In the genomic region with DNA sequence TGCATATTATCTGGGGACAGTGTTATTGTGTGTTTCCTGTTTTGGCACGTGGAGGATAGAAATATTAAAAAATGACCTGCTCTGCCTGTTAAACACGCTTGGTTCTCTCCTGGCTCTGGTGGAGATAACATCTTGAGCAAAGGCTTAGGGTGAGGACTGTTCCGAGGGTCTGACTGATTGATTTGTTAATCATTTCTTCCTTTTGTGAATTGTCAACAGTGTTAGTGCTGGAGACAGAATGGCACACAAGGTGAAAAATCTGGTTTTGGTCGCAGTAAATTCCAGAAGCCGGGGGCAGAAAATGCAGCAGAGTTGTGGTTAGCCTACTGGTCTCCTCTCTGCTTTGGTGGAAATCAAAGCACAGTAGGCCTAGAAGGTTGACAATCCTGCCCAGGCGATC, we compare ENCODE assay signal across 21 cellular contexts.
A peak's percentile ranks its signal among the peaks of the same experiment; 100 is the strongest.
DNase-seq lines count a peak whose midpoint lies in the region; ATAC-seq, FAIRE-seq and TF ChIP-seq lines count a peak whose summit lies in the region.
"Had no signal": no experiment of that assay in that cellular context is flagged by ENCODE, and none has a peak within 500 bp of the region (broad histone marks: within the 10 kb centered on the region; RNA-seq: fewer than 3 reads in every experiment).

No MANE protein-coding gene starts in this region.

- intact Hi-C loops in HepG2 (cut with micrococcal nuclease; ENCODE audit: unreplicated experiment) (no loop called here), right lobe of liver (cut with DNase I) (no loop called here)

- no peak overlapping the region for H3K9ac ChIP-seq in HepG2 (ENCODE audit: insufficient read depth, low read depth, low read length)

- H3K27me3 Mint-ChIP-seq in nephron (ENCODE audit: low read depth), result no peaks in the 10 kb centered on the region

- no peaks in the 10 kb centered on the region for H4K20me1 ChIP-seq in HepG2 (ENCODE audit: insufficient read depth, low read length)

- peak overlapping the region; percentile 62 for H2AFZ ChIP-seq in HepG2 (ENCODE audit: low read length)
- H2AFZ ChIP-seq: PC-9 had no signal

- TF ChIP-seq EP300 in HepG2 (IDR thresholded peaks at IDR 0.05; ENCODE audit: low read depth in 2 of 2, low read length in 2 of 2) (no peak), HepG2 (CRISPR knock-in tag; IDR thresholded peaks at IDR 0.05; ENCODE audit: borderline replicate concordance) (no peak)

- H3K36me3 ChIP-seq in HepG2 (replicated peaks in 1 of 2; ENCODE audit: control insufficient read depth in 1 of 2, insufficient read depth in 2 of 2, low read length in 2 of 2), result no peaks in the 10 kb centered on the region
- H3K36me3 ChIP-seq in right lobe of liver, result no peaks in the 10 kb centered on the region
- H3K36me3 ChIP-seq: MG63 had no signal

- peaks cover 57% of the 10 kb centered on the region for H3K4me1 ChIP-seq in HepG2 (ENCODE audit: insufficient read depth, low read length)
- no peaks in the 10 kb centered on the region for H3K4me1 ChIP-seq in right lobe of liver

- H3K4me1 Mint-ChIP-seq in nephron, result peaks cover 13% of the 10 kb centered on the region

- no peak for TF ChIP-seq POLR2A in HepG2 (IDR thresholded peaks at IDR 0.05; ENCODE audit: insufficient read depth in 1 of 2, low read depth in 2 of 2, low read length in 2 of 2)
- no peak for TF ChIP-seq POLR2A in right lobe of liver (IDR thresholded peaks at IDR 0.05)

- H3K36me3 Mint-ChIP-seq in nephron (ENCODE audit: low read depth), result no peaks in the 10 kb centered on the region

- peaks cover 4% of the 10 kb centered on the region for H3K9me3 Mint-ChIP-seq in nephron
- H3K9me3 Mint-ChIP-seq: CD4-positive, alpha-beta T cell had no signal

- FAIRE-seq in HepG2 (lab: Jason Lieb, UNC), result no peak
- FAIRE-seq: GM12891, H54 had no signal

- BruUV-seq in HepG2 (replicated peaks; lab: Mats Ljungman, UMichigan), result no TSS peak

- in situ Hi-C loops in HepG2 (cut with HindIII; ENCODE audit: extremely low pct_ligation_motif_present, low pct_unique_long_range_greater_than_20kb), result no loop called here

- no peak overlapping the region for H3K4me3 ChIP-seq in HepG2 (replicated peaks in 1 of 3; ENCODE audit: insufficient read depth in 1 of 3, low read depth in 2 of 3, low read length in 3 of 3)
- H3K4me3 ChIP-seq in right lobe of liver, result no peak overlapping the region
- H3K4me3 ChIP-seq in LNCaP clone FGC (ENCODE audit: low read depth, low read length), result no peak overlapping the region
- H3K4me3 ChIP-seq: MG63, PC-9 had no signal

- no peaks in the 10 kb centered on the region for H3K9me3 ChIP-seq in HepG2 (ENCODE audit: low read length)
- no peaks in the 10 kb centered on the region for H3K9me3 ChIP-seq in right lobe of liver
- H3K9me3 ChIP-seq: MG63 had no signal

- no peak overlapping the region for H3K4me3 Mint-ChIP-seq in nephron
- H3K4me3 Mint-ChIP-seq: CD4-positive, alpha-beta T cell had no signal

- no peak for TF ChIP-seq CTCF in HepG2 (CRISPR knock-in tag; IDR thresholded peaks at IDR 0.05)
- TF ChIP-seq CTCF in right lobe of liver (IDR thresholded peaks at IDR 0.05), result no peak
- no peak for TF ChIP-seq CTCF in LNCaP clone FGC (IDR thresholded peaks at IDR 0.05; ENCODE audit: control insufficient read depth, extremely low read depth, insufficient read depth)
- TF ChIP-seq CTCF in nephron (IDR thresholded peaks at IDR 0.05; ENCODE audit: unreplicated experiment in 3 of 3), result no peak

- H3K27ac ChIP-seq in HepG2 (ENCODE audit: extremely low read length, insufficient read depth, low read length) (peak overlapping the region; percentile 29), right lobe of liver (no peak overlapping the region)
- H3K27ac ChIP-seq: PC-9 had no signal

- no peak overlapping the region for H3K4me2 ChIP-seq in HepG2 (ENCODE audit: low read depth, low read length)
- H3K4me2 ChIP-seq: PC-9 had no signal

- H3K27me3 ChIP-seq in HepG2 (ENCODE audit: control insufficient read depth in 1 of 2, insufficient read depth in 2 of 2, low read length in 2 of 2) (no peaks in the 10 kb centered on the region), right lobe of liver (no peaks in the 10 kb centered on the region)
- H3K27me3 ChIP-seq: MG63 had no signal

- CTCF ChIA-PET in HepG2 (lab: Yijun Ruan, JAX; ENCODE audit: low intra/inter-chr PET ratio, low total read pairs), result no interaction called here

- POLR2A ChIA-PET in HepG2 (lab: Yijun Ruan, JAX), result no interaction called here

- WGBS in HepG2 (ENCODE audit: low lambda C conversion rate), result 69% methylated on average over 6 of the region's 6 CpGs
- WGBS in right lobe of liver (ENCODE audit: insufficient coverage, low coverage, low lambda C conversion rate, missing lambda C conversion rate), result 36% methylated on average over 6 of the region's 6 CpGs

- DNase-seq in HepG2 (ENCODE audit: low spot score), result peak; percentile 46
- DNase-seq in right lobe of liver, result no peak
- peak; percentile 18 for DNase-seq in LNCaP clone FGC (ENCODE audit: low read depth)
- DNase-seq in DMS53 (lab: John Stamatoyannopoulos, UW), result no peak
- DNase-seq in NCI-H2196 (lab: John Stamatoyannopoulos, UW; ENCODE audit: unreplicated experiment), result no peak
- DNase-seq: CD4-positive, alpha-beta T cell; DMS79; EL; GF-D8; KBM-7; MG63; NCI-H1105 treated with DMSO at 0.1 percent for 48 hours; NCI-H2029; NCI-H2227 treated with DMSO at 0.1 percent for 48 hours; NCI-H526 treated with DMSO at 0.1 percent for 48 hours; PC-9 had no signal

- peak overlapping the region in 2 of 3 experiments; percentile 57 to 81 for H3K27ac Mint-ChIP-seq in nephron
- H3K27ac Mint-ChIP-seq: CD4-positive, alpha-beta T cell had no signal

- ATAC-seq in HepG2, result no peak
- ATAC-seq in right lobe of liver, result no peak
- no peak for ATAC-seq in HG03439 (IDR thresholded peaks at IDR 0.05; ENCODE audit: unreplicated experiment)
- ATAC-seq: Right ventricle myocardium inferior had no signal

- no peaks in the 10 kb centered on the region for H3K79me2 ChIP-seq in HepG2 (ENCODE audit: insufficient read depth, low read length)

- no peak for TF ChIP-seq RAD21 in HepG2 (CRISPR knock-in tag; IDR thresholded peaks at IDR 0.05)

TF ChIP-seq in HepG2, 621 proteins besides CTCF, POLR2A, EP300 and RAD21:
- no peak for TF ChIP-seq PAX8 (CRISPR knock-in tag; IDR thresholded peaks at IDR 0.05; ENCODE audit: borderline replicate concordance)
- TF ChIP-seq IKZF4 (CRISPR knock-in tag; IDR thresholded peaks at IDR 0.05; ENCODE audit: borderline replicate concordance, low read depth, not compliant biosample characterization), result no peak
- TF ChIP-seq, protein P1, sequence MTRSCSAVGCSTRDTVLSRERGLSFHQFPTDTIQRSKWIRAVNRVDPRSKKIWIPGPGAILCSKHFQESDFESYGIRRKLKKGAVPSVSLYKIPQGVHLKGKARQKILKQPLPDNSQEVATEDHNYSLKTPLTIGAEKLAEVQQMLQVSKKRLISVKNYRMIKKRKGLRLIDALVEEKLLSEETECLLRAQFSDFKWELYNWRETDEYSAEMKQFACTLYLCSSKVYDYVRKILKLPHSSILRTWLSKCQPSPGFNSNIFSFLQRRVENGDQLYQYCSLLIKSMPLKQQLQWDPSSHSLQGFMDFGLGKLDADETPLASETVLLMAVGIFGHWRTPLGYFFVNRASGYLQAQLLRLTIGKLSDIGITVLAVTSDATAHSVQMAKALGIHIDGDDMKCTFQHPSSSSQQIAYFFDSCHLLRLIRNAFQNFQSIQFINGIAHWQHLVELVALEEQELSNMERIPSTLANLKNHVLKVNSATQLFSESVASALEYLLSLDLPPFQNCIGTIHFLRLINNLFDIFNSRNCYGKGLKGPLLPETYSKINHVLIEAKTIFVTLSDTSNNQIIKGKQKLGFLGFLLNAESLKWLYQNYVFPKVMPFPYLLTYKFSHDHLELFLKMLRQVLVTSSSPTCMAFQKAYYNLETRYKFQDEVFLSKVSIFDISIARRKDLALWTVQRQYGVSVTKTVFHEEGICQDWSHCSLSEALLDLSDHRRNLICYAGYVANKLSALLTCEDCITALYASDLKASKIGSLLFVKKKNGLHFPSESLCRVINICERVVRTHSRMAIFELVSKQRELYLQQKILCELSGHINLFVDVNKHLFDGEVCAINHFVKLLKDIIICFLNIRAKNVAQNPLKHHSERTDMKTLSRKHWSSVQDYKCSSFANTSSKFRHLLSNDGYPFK (CRISPR knock-in tag; IDR thresholded peaks at IDR 0.05; ENCODE audit: borderline replicate concordance), result no peak
- no peak for TF ChIP-seq PLRG1 (conservative IDR thresholded peaks at IDR 0.05)
- TF ChIP-seq ZNF773 (CRISPR knock-in tag; IDR thresholded peaks at IDR 0.05; ENCODE audit: borderline replicate concordance), result no peak

Comparison
In these comparisons a context has a peak if more than half of its experiments do, and no peak if none do; other contexts are left out.
1. DNase-seq: peak in HepG2 (single experiment) and LNCaP clone FGC (single experiment); none in right lobe of liver (0 of 3), DMS53 (single experiment) and NCI-H2196 (single experiment).